ENCODE assay signal across 8 cellular contexts in the genomic region with DNA sequence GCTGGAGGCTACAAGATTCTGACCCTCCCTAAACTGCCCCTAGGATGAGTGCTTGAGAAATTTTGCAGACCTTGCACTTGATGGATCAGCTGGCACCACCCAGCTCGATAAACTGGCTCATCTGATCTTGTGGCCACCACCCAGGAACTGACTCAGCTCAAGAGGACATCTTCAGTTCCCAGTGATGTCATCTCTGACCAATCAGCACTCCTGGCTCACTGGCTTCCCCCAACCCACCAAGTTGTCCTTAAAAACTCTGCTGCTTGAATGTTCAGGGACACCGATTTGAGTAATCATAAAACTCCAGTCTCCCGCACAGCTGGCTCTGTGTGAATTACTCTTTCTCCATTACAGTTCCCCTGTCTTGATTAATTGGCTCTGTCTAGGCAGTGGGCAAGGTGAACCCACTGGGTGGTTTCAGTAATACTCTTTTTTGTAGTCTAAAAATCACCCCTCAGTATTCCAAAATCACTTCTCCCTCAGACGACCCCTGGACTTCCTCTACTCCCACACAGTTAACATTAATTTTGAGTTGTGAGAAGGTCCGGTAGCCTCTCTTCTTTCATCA.
DNase-seq lines count a peak whose midpoint lies in the region; ATAC-seq, FAIRE-seq and TF ChIP-seq lines count a peak whose summit lies in the region.
"Not testable (repeated sequence)": the region's sequence is repeated elsewhere in the genome, so short reads cannot be mapped to it uniquely, and the experiment has no call there.

No MANE protein-coding gene starts in this region.

- POLR2A ChIA-PET in WTC11 (lab: Charles Lee): not testable (repeated sequence)

- CTCF ChIA-PET in WTC11 (lab: Charles Lee): not testable (repeated sequence)

- H3K9me3 ChIP-seq in fibroblast of lung (ENCODE audit: control insufficient read depth, insufficient read depth, low read depth, low read length); keratinocyte (ENCODE audit: control insufficient read depth, low read depth, low read length): not testable (repeated sequence)

- not testable (repeated sequence) for H3K4me3 Mint-ChIP-seq in WTC11

- in situ Hi-C loops in ACHN (cut with HindIII; ENCODE audit: low pct_ligation_motif_present, low pct_unique_long_range_greater_than_20kb, low sequenced_read_pairs); astrocyte of the cerebellum (cut with HindIII; ENCODE audit: low sequenced_read_pairs): not testable (repeated sequence)

- peak overlapping the region; percentile 30; the same call in 1 of the 2 replicates for H3K27ac Mint-ChIP-seq in WTC11

- H3K36me3 Mint-ChIP-seq in WTC11: peaks cover 24% of the 10 kb centered on the region

- not testable (repeated sequence) for H3K4me1 ChIP-seq in fibroblast of lung (ENCODE audit: control insufficient read depth, extremely low read depth, insufficient read depth, low read length); keratinocyte (ENCODE audit: control insufficient read depth, extremely low read depth, insufficient read depth, low read length)

- H3K27me3 Mint-ChIP-seq in WTC11 (ENCODE audit: low read depth): not testable (repeated sequence)

- not testable (repeated sequence) for FAIRE-seq in keratinocyte (lab: Jason Lieb, UNC)

- H3K9me3 Mint-ChIP-seq in WTC11: peaks cover 17% of the 10 kb centered on the region

- DNase-seq in ACHN (peak; percentile 56), HCEC 1CT (peak; percentile 63), NCI-H226 (peak; percentile 45), astrocyte of the cerebellum (ENCODE audit: low read depth) (peak; percentile 4), fibroblast of lung (ENCODE audit: low read depth in 2 of 2) (peak; percentile 68 to 80), keratinocyte (ENCODE audit: low read depth, low spot score) (peak; percentile 13), renal cortical epithelial cell (ENCODE audit: low read depth) (peak; percentile 69)
- DNase-seq in WTC11 (ENCODE audit: low spot score): not testable (repeated sequence)

- H3K27me3 ChIP-seq in fibroblast of lung (ENCODE audit: control insufficient read depth, insufficient read depth, low read length); keratinocyte (ENCODE audit: control insufficient read depth, extremely low read depth, insufficient read depth, low read length): not testable (repeated sequence)

- not testable (repeated sequence) for H3K79me2 ChIP-seq in fibroblast of lung (ENCODE audit: control insufficient read depth, insufficient read depth, low read length); keratinocyte (ENCODE audit: control insufficient read depth, insufficient read depth, low read length)

- not testable (repeated sequence) for H3K9ac ChIP-seq in fibroblast of lung (ENCODE audit: insufficient read depth, low read length); keratinocyte (ENCODE audit: control insufficient read depth, extremely low read depth, insufficient read depth, low read length)

- H3K4me3 ChIP-seq in astrocyte of the cerebellum (ENCODE audit: low read depth, low read length); fibroblast of lung (replicated peaks in 1 of 4; ENCODE audit: control extremely low read depth in 1 of 4, insufficient read depth in 1 of 4, low read depth in 3 of 4, low read length in 4 of 4); keratinocyte (ENCODE audit: control insufficient read depth in 2 of 3, extremely low read depth in 1 of 3, insufficient read depth in 2 of 3, low read depth in 1 of 3, low read length in 3 of 3): not testable (repeated sequence)

- TF ChIP-seq CTCF in WTC11 (IDR thresholded peaks at IDR 0.05); astrocyte of the cerebellum (IDR thresholded peaks at IDR 0.05; ENCODE audit: low read depth, low read length, missing control alignments); fibroblast of lung (conservative IDR thresholded peaks at IDR 0.05 in 1 of 2, IDR thresholded peaks at IDR 0.05 in 1 of 2; ENCODE audit: low read depth in 1 of 2, low read length in 2 of 2); keratinocyte (optimal IDR thresholded peaks at IDR 0.05 in 1 of 3, IDR thresholded peaks at IDR 0.05 in 1 of 3, conservative IDR thresholded peaks at IDR 0.05 in 1 of 3; ENCODE audit: extremely low read depth in 1 of 3, insufficient read depth in 2 of 3, low read length in 3 of 3): not testable (repeated sequence)

- H2AFZ ChIP-seq in fibroblast of lung (ENCODE audit: low read length); keratinocyte (ENCODE audit: control insufficient read depth, low read length): not testable (repeated sequence)

- dilution Hi-C loops in keratinocyte (cut with MboI; ENCODE audit: extremely low pct_ligation_motif_present, low sequenced_read_pairs): not testable (repeated sequence)

- H3K36me3 ChIP-seq in fibroblast of lung (ENCODE audit: control insufficient read depth, insufficient read depth, low read length); keratinocyte (ENCODE audit: control insufficient read depth in 2 of 2, extremely low read depth in 1 of 2, insufficient read depth in 2 of 2, low read length in 2 of 2): not testable (repeated sequence)

- not testable (repeated sequence) for H3K4me2 ChIP-seq in fibroblast of lung (ENCODE audit: extremely low read depth, insufficient read depth, low read length); keratinocyte (ENCODE audit: control insufficient read depth, extremely low read depth, insufficient read depth, low read depth, low read length)

- ATAC-seq in WTC11: not testable (repeated sequence)

- not testable (repeated sequence) for H3K9me1 ChIP-seq in keratinocyte (ENCODE audit: control insufficient read depth, extremely low read depth, insufficient read depth, low read length)

- not testable (repeated sequence) for H4K20me1 ChIP-seq in fibroblast of lung (ENCODE audit: control insufficient read depth, extremely low read depth, insufficient read depth, low read length); keratinocyte (ENCODE audit: control insufficient read depth, extremely low read depth, insufficient read depth, low read length)

- peaks cover 16% of the 10 kb centered on the region for H3K4me1 Mint-ChIP-seq in WTC11

- H3K27ac ChIP-seq in fibroblast of lung (ENCODE audit: insufficient read depth, low read length); keratinocyte (ENCODE audit: control insufficient read depth, insufficient read depth, low read length): not testable (repeated sequence)

TF ChIP-seq in WTC11, 78 proteins besides CTCF, POLR2A, EP300 and RAD21:
- 0 out of 2 replicates have a peak, but pooled peaks have one; percentile 20 for TF ChIP-seq NFYB (CRISPR knock-in tag; conservative IDR thresholded peaks at IDR 0.05; ENCODE audit: low read depth)
